Comparison of ENCODE assay signal across 11 cellular contexts in genomic region chr17:47999612-48000011, GRCh38. TPM values are rescaled to one million over a fixed set of nuclear protein-coding genes. Genes with fewer than 3 reads are reported as not detected.
DNase-seq lines count a peak whose midpoint lies in the region.
"Had no signal": no experiment of that assay in that cellular context is flagged by ENCODE, and none has a peak within 500 bp of the region (broad histone marks: within the 10 kb centered on the region; RNA-seq: fewer than 3 reads in every experiment).

No MANE protein-coding gene starts in this region.

- no peak overlapping the region for H3K9ac ChIP-seq in skeletal muscle satellite cell (ENCODE audit: low read depth, low read length)

- H3K4me2 ChIP-seq in skeletal muscle satellite cell (ENCODE audit: low read length): peak overlapping the region; percentile 4

- no peaks in the 10 kb centered on the region for H3K9me3 Mint-ChIP-seq in activated naive CD4-positive, alpha-beta T cell treated with anti-CD3 and anti-CD28 coated beads, Interleukin-2, amount 10 ng/mL, durations not matched to agents 7 days and 5 days
- H3K9me3 Mint-ChIP-seq in dendritic cell treated with granulocyte-macrophage colony-stimulating factor and Interleukin-4, amounts not matched to agents 40 ng/mL and 50 ng/mL, for 4 days: no peaks in the 10 kb centered on the region
- H3K9me3 Mint-ChIP-seq in activated CD4-positive, alpha-beta T cell treated with anti-CD3 and anti-CD28 coated beads, Interleukin-2, amount 10 ng/mL, durations not matched to agents 7 days and 5 days: no peaks in the 10 kb centered on the region
- no peaks in the 10 kb centered on the region for H3K9me3 Mint-ChIP-seq in activated T-helper 2 cell treated with anti-CD3 and anti-CD28 coated beads, Interferon-gamma antibody, Interleukin-2, Interleukin-4, amounts not matched to agents 10 μg/mL and 5 μg/mL and 100 μg/mL, durations not matched to agents 14 hours and 24 hours and 36 hours

- DNase-seq in activated naive CD4-positive, alpha-beta T cell treated with anti-CD3 and anti-CD28 coated beads, Interleukin-2, amount 10 ng/mL, durations not matched to agents 7 days and 5 days: peak; percentile 36
- DNase-seq in activated naive CD4-positive, alpha-beta T cell treated with Interleukin-2 at 50 U/mL for 16 hours: no peak
- peak; percentile 78 for DNase-seq in M059J (ENCODE audit: low read depth)
- no peak for DNase-seq in stimulated activated naive CD4-positive, alpha-beta T cell treated with Interleukin-2 at 50 U/mL for 16 hours (lab: John Stamatoyannopoulos, UW)
- no peak for DNase-seq in activated CD4-positive, alpha-beta T cell treated with anti-CD3 and anti-CD28 coated beads, Interleukin-2, amount 10 ng/mL, durations not matched to agents 7 days and 5 days
- DNase-seq in activated T-helper 2 cell treated with anti-CD3 and anti-CD28 coated beads, Interferon-gamma antibody, Interleukin-2, Interleukin-4, amounts not matched to agents 10 μg/mL and 5 μg/mL and 100 μg/mL, durations not matched to agents 14 hours and 24 hours and 36 hours (ENCODE audit: low spot score): no peak
- DNase-seq: activated gamma-delta T cell, posterior cingulate gyrus, T-helper 2 cell had no signal

- H3K4me3 ChIP-seq in skeletal muscle satellite cell (ENCODE audit: low read length): no peak overlapping the region

- peaks cover 36% of the 10 kb centered on the region for H3K4me1 ChIP-seq in skeletal muscle satellite cell (ENCODE audit: control insufficient read depth, insufficient read depth, low read length)

- POLR2A ChIA-PET in activated CD4-positive, alpha-beta T cell treated with anti-CD3 and anti-CD28 coated beads, Interleukin-2, amount 10 ng/mL, durations not matched to agents 7 days and 5 days (lab: Charles Lee): interaction anchor here (1.1 kb wide), 1 partner anchor 12 kb away, joined by 3 read pairs; no protein-coding TSS in a partner anchor

- no peaks in the 10 kb centered on the region for H3K9me3 ChIP-seq in skeletal muscle satellite cell (replicated peaks; ENCODE audit: low read length)

- peaks cover 10% of the 10 kb centered on the region for H3K27me3 ChIP-seq in skeletal muscle satellite cell (ENCODE audit: control insufficient read depth, insufficient read depth, low read length)

- no peaks in the 10 kb centered on the region for H3K36me3 ChIP-seq in skeletal muscle satellite cell (ENCODE audit: insufficient read depth, low read length)

- intact Hi-C loops in dendritic cell treated with granulocyte-macrophage colony-stimulating factor and Interleukin-4, amounts not matched to agents 40 ng/mL and 50 ng/mL, for 4 days (cut with micrococcal nuclease): no loop called here
- intact Hi-C loops in activated T-helper 2 cell treated with anti-CD3 and anti-CD28 coated beads, Interferon-gamma antibody, Interleukin-2, Interleukin-4, amounts not matched to agents 10 μg/mL and 5 μg/mL and 100 μg/mL, durations not matched to agents 14 hours and 24 hours and 36 hours (cut with micrococcal nuclease): no loop called here

- peaks cover 65% of the 10 kb centered on the region for H3K27me3 Mint-ChIP-seq in activated naive CD4-positive, alpha-beta T cell treated with anti-CD3 and anti-CD28 coated beads, Interleukin-2, amount 10 ng/mL, durations not matched to agents 7 days and 5 days
- H3K27me3 Mint-ChIP-seq in dendritic cell treated with granulocyte-macrophage colony-stimulating factor and Interleukin-4, amounts not matched to agents 40 ng/mL and 50 ng/mL, for 4 days: no peaks in the 10 kb centered on the region
- peaks cover 14% of the 10 kb centered on the region for H3K27me3 Mint-ChIP-seq in activated CD4-positive, alpha-beta T cell treated with anti-CD3 and anti-CD28 coated beads, Interleukin-2, amount 10 ng/mL, durations not matched to agents 7 days and 5 days
- H3K27me3 Mint-ChIP-seq in activated T-helper 2 cell treated with anti-CD3 and anti-CD28 coated beads, Interferon-gamma antibody, Interleukin-2, Interleukin-4, amounts not matched to agents 10 μg/mL and 5 μg/mL and 100 μg/mL, durations not matched to agents 14 hours and 24 hours and 36 hours (ENCODE audit: low read depth): peaks cover 9% of the 10 kb centered on the region

- H3K27ac Mint-ChIP-seq in activated naive CD4-positive, alpha-beta T cell treated with anti-CD3 and anti-CD28 coated beads, Interleukin-2, amount 10 ng/mL, durations not matched to agents 7 days and 5 days: no peak overlapping the region
- peak overlapping the region; percentile 83 for H3K27ac Mint-ChIP-seq in dendritic cell treated with granulocyte-macrophage colony-stimulating factor and Interleukin-4, amounts not matched to agents 40 ng/mL and 50 ng/mL, for 4 days
- no peak overlapping the region for H3K27ac Mint-ChIP-seq in activated CD4-positive, alpha-beta T cell treated with anti-CD3 and anti-CD28 coated beads, Interleukin-2, amount 10 ng/mL, durations not matched to agents 7 days and 5 days
- H3K27ac Mint-ChIP-seq in activated T-helper 2 cell treated with anti-CD3 and anti-CD28 coated beads, Interferon-gamma antibody, Interleukin-2, Interleukin-4, amounts not matched to agents 10 μg/mL and 5 μg/mL and 100 μg/mL, durations not matched to agents 14 hours and 24 hours and 36 hours: no peak overlapping the region

- H3K36me3 Mint-ChIP-seq in activated naive CD4-positive, alpha-beta T cell treated with anti-CD3 and anti-CD28 coated beads, Interleukin-2, amount 10 ng/mL, durations not matched to agents 7 days and 5 days: no peaks in the 10 kb centered on the region
- no peaks in the 10 kb centered on the region for H3K36me3 Mint-ChIP-seq in dendritic cell treated with granulocyte-macrophage colony-stimulating factor and Interleukin-4, amounts not matched to agents 40 ng/mL and 50 ng/mL, for 4 days (ENCODE audit: low read depth)
- no peaks in the 10 kb centered on the region for H3K36me3 Mint-ChIP-seq in activated CD4-positive, alpha-beta T cell treated with anti-CD3 and anti-CD28 coated beads, Interleukin-2, amount 10 ng/mL, durations not matched to agents 7 days and 5 days (ENCODE audit: low read depth)
- H3K36me3 Mint-ChIP-seq in activated T-helper 2 cell treated with anti-CD3 and anti-CD28 coated beads, Interferon-gamma antibody, Interleukin-2, Interleukin-4, amounts not matched to agents 10 μg/mL and 5 μg/mL and 100 μg/mL, durations not matched to agents 14 hours and 24 hours and 36 hours (ENCODE audit: low read depth): no peaks in the 10 kb centered on the region

- peaks cover 11% of the 10 kb centered on the region for H3K4me1 Mint-ChIP-seq in activated naive CD4-positive, alpha-beta T cell treated with anti-CD3 and anti-CD28 coated beads, Interleukin-2, amount 10 ng/mL, durations not matched to agents 7 days and 5 days
- H3K4me1 Mint-ChIP-seq in dendritic cell treated with granulocyte-macrophage colony-stimulating factor and Interleukin-4, amounts not matched to agents 40 ng/mL and 50 ng/mL, for 4 days (ENCODE audit: low read depth): peaks cover 66% of the 10 kb centered on the region
- peaks cover 10% of the 10 kb centered on the region for H3K4me1 Mint-ChIP-seq in activated CD4-positive, alpha-beta T cell treated with anti-CD3 and anti-CD28 coated beads, Interleukin-2, amount 10 ng/mL, durations not matched to agents 7 days and 5 days
- H3K4me1 Mint-ChIP-seq in activated T-helper 2 cell treated with anti-CD3 and anti-CD28 coated beads, Interferon-gamma antibody, Interleukin-2, Interleukin-4, amounts not matched to agents 10 μg/mL and 5 μg/mL and 100 μg/mL, durations not matched to agents 14 hours and 24 hours and 36 hours (ENCODE audit: low read depth): peaks cover 8% of the 10 kb centered on the region

- H3K4me3 Mint-ChIP-seq in activated naive CD4-positive, alpha-beta T cell treated with anti-CD3 and anti-CD28 coated beads, Interleukin-2, amount 10 ng/mL, durations not matched to agents 7 days and 5 days: no peak overlapping the region
- no peak overlapping the region for H3K4me3 Mint-ChIP-seq in dendritic cell treated with granulocyte-macrophage colony-stimulating factor and Interleukin-4, amounts not matched to agents 40 ng/mL and 50 ng/mL, for 4 days
- no peak overlapping the region for H3K4me3 Mint-ChIP-seq in activated CD4-positive, alpha-beta T cell treated with anti-CD3 and anti-CD28 coated beads, Interleukin-2, amount 10 ng/mL, durations not matched to agents 7 days and 5 days
- no peak overlapping the region for H3K4me3 Mint-ChIP-seq in activated T-helper 2 cell treated with anti-CD3 and anti-CD28 coated beads, Interferon-gamma antibody, Interleukin-2, Interleukin-4, amounts not matched to agents 10 μg/mL and 5 μg/mL and 100 μg/mL, durations not matched to agents 14 hours and 24 hours and 36 hours (ENCODE audit: low read depth)

- CTCF ChIA-PET in activated naive CD4-positive, alpha-beta T cell treated with anti-CD3 and anti-CD28 coated beads, Interleukin-2, amount 10 ng/mL, durations not matched to agents 7 days and 5 days (lab: Charles Lee): interaction anchor here (0.6 to 1.8 kb wide), 8 partner anchors 11 to 53 kb away, joined by 3 to 9 read pairs (median 4); no protein-coding TSS in a partner anchor
- CTCF ChIA-PET in activated CD4-positive, alpha-beta T cell treated with anti-CD3 and anti-CD28 coated beads, Interleukin-2, amount 10 ng/mL, durations not matched to agents 7 days and 5 days (lab: Charles Lee): interaction anchor here (0.9 to 3.1 kb wide), 8 partner anchors 12 to 50 kb away, joined by 3 to 11 read pairs (median 4); partner anchors contain the start of gene CDK5RAP3

RNA-seq across cellular contexts. Expression of gene CDK5RAP3, which starts 28.7 kb away (rescaled TPM):
- 60.4 and 69.5 TPM in 2 replicates for total RNA-seq in M059J (2014; rRNA removed; shearing (Covaris generic))
- 35.8 and 42.3 TPM in 2 replicates for total RNA-seq in skeletal muscle satellite cell (2012; rRNA removed)
- 100 to 1,000 TPM; 212 to 213 TPM for total RNA-seq in activated CD4-positive, alpha-beta T cell treated with anti-CD3 and anti-CD28 coated beads, Interleukin-2, amount 10 ng/mL, durations not matched to agents 7 days and 5 days
- 192 and 199 TPM in 2 replicates for total RNA-seq in activated T-helper 2 cell treated with anti-CD3 and anti-CD28 coated beads, Interferon-gamma antibody, Interleukin-2, Interleukin-4, amounts not matched to agents 10 μg/mL and 5 μg/mL and 100 μg/mL, durations not matched to agents 14 hours and 24 hours and 36 hours

RNA-seq across cellular contexts. Expression of gene COPZ2, which starts 38.0 kb away (rescaled TPM):
- 27.3 and 40.7 TPM in 2 replicates for total RNA-seq in M059J (2014; rRNA removed; shearing (Covaris generic))
- 22.6 and 47.8 TPM in 2 replicates for total RNA-seq in skeletal muscle satellite cell (2012; rRNA removed)
- 1 to 10 TPM; 3.4 to 4.0 TPM for total RNA-seq in activated CD4-positive, alpha-beta T cell treated with anti-CD3 and anti-CD28 coated beads, Interleukin-2, amount 10 ng/mL, durations not matched to agents 7 days and 5 days
- total RNA-seq in activated T-helper 2 cell treated with anti-CD3 and anti-CD28 coated beads, Interferon-gamma antibody, Interleukin-2, Interleukin-4, amounts not matched to agents 10 μg/mL and 5 μg/mL and 100 μg/mL, durations not matched to agents 14 hours and 24 hours and 36 hours: 5.7 and 5.9 TPM in 2 replicates

RNA-seq across cellular contexts. Expression of gene PRR15L, which starts 41.9 kb away (rescaled TPM):
- total RNA-seq in M059J (2014; rRNA removed; shearing (Covaris generic)): not detected in 2 replicates
- total RNA-seq in skeletal muscle satellite cell (2012; rRNA removed): not detected in 2 replicates
- total RNA-seq in activated CD4-positive, alpha-beta T cell treated with anti-CD3 and anti-CD28 coated beads, Interleukin-2, amount 10 ng/mL, durations not matched to agents 7 days and 5 days: not detected
- total RNA-seq in activated T-helper 2 cell treated with anti-CD3 and anti-CD28 coated beads, Interferon-gamma antibody, Interleukin-2, Interleukin-4, amounts not matched to agents 10 μg/mL and 5 μg/mL and 100 μg/mL, durations not matched to agents 14 hours and 24 hours and 36 hours: not detected in 2 replicates

RNA-seq across cellular contexts. Expression of gene NFE2L1, which starts 48.5 kb away (rescaled TPM):
- 44.3 and 68.7 TPM in 2 replicates for total RNA-seq in M059J (2014; rRNA removed; shearing (Covaris generic))
- total RNA-seq in skeletal muscle satellite cell (2012; rRNA removed): 93.3 and 93.7 TPM in 2 replicates
- total RNA-seq in activated CD4-positive, alpha-beta T cell treated with anti-CD3 and anti-CD28 coated beads, Interleukin-2, amount 10 ng/mL, durations not matched to agents 7 days and 5 days: 10 to 100 TPM; 53.2 to 65.9 TPM
- 66.2 and 71.3 TPM in 2 replicates for total RNA-seq in activated T-helper 2 cell treated with anti-CD3 and anti-CD28 coated beads, Interferon-gamma antibody, Interleukin-2, Interleukin-4, amounts not matched to agents 10 μg/mL and 5 μg/mL and 100 μg/mL, durations not matched to agents 14 hours and 24 hours and 36 hours

RNA-seq across cellular contexts. Expression of gene PNPO, which starts 58.2 kb away (rescaled TPM):
- 40.1 and 54.2 TPM in 2 replicates for total RNA-seq in M059J (2014; rRNA removed; shearing (Covaris generic))
- total RNA-seq in skeletal muscle satellite cell (2012; rRNA removed): 41.6 and 44.1 TPM in 2 replicates
- 10 to 100 TPM; 30.9 to 36.5 TPM for total RNA-seq in activated CD4-positive, alpha-beta T cell treated with anti-CD3 and anti-CD28 coated beads, Interleukin-2, amount 10 ng/mL, durations not matched to agents 7 days and 5 days
- total RNA-seq in activated T-helper 2 cell treated with anti-CD3 and anti-CD28 coated beads, Interferon-gamma antibody, Interleukin-2, Interleukin-4, amounts not matched to agents 10 μg/mL and 5 μg/mL and 100 μg/mL, durations not matched to agents 14 hours and 24 hours and 36 hours: 41.0 and 45.9 TPM in 2 replicates

Comparison
In these comparisons a context has a peak if more than half of its experiments do, and no peak if none do; other contexts are left out.
1. DNase-seq: peak in activated naive CD4-positive, alpha-beta T cell treated with anti-CD3 and anti-CD28 coated beads, Interleukin-2, amount 10 ng/mL, durations not matched to agents 7 days and 5 days (single experiment) and M059J (single experiment); none in activated naive CD4-positive, alpha-beta T cell treated with Interleukin-2 at 50 U/mL for 16 hours (single experiment), stimulated activated naive CD4-positive, alpha-beta T cell treated with Interleukin-2 at 50 U/mL for 16 hours (single experiment), activated CD4-positive, alpha-beta T cell treated with anti-CD3 and anti-CD28 coated beads, Interleukin-2, amount 10 ng/mL, durations not matched to agents 7 days and 5 days (single experiment) and activated T-helper 2 cell treated with anti-CD3 and anti-CD28 coated beads, Interferon-gamma antibody, Interleukin-2, Interleukin-4, amounts not matched to agents 10 μg/mL and 5 μg/mL and 100 μg/mL, durations not matched to agents 14 hours and 24 hours and 36 hours (single experiment).